In the genomic region with DNA sequence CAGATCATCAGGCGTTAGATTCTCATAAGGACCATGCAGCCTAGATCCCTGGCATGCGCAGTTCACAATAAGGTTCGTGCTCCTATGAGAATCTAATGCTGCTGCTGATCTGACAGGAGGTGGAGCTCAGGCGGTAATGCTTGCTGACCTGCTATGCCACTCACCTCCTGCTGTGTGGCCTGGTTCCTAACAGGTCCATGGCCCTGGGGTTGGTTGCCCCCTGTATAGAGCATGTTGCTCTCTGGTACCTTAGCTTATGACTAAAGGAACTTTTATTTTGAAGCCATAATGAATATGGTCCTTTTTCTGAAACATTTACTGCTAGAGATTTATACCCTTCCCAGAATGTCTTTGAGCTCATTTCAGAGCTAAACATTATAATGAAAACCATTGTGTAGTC, we compare ENCODE assay signal across 15 cellular contexts. TPM values are rescaled to one million over a fixed set of nuclear protein-coding genes. Genes with fewer than 3 reads are reported as not detected.
DNase-seq lines count a peak whose midpoint lies in the region; ATAC-seq and TF ChIP-seq lines count a peak whose summit lies in the region.
"Had no signal": no experiment of that assay in that cellular context is flagged by ENCODE, and none has a peak within 500 bp of the region (broad histone marks: within the 10 kb centered on the region; RNA-seq: fewer than 3 reads in every experiment).

No MANE protein-coding gene starts in this region.

- WGBS in trophoblast cell (ENCODE audit: extremely low coverage, insufficient coverage, insufficient read length): no CpG with 5 or more reads among the region's 4 CpGs

- no peaks in the 10 kb centered on the region for H3K27me3 ChIP-seq in CD8-positive, alpha-beta T cell (ENCODE audit: insufficient read depth, low read length)
- H3K27me3 ChIP-seq in MM.1S (replicated peaks; ENCODE audit: insufficient read depth, low read length) (no peaks in the 10 kb centered on the region), dorsolateral prefrontal cortex (no peaks in the 10 kb centered on the region), trophoblast cell (ENCODE audit: insufficient read depth, low read length) (no peaks in the 10 kb centered on the region)
- H3K27me3 ChIP-seq: upper lobe of right lung had no signal

- H3K4ac ChIP-seq in trophoblast cell (ENCODE audit: low read depth, low read length): peak overlapping the region; percentile 8

- H3K4me3 ChIP-seq in CD8-positive, alpha-beta T cell (ENCODE audit: low read depth, low read length): no peak overlapping the region
- H3K4me3 ChIP-seq in MM.1S (ENCODE audit: low read length): peak overlapping the region; percentile 94
- peak overlapping the region; percentile 41 to 98 (median 92) for H3K4me3 ChIP-seq in dorsolateral prefrontal cortex
- no peak overlapping the region for H3K4me3 ChIP-seq in trophoblast cell (ENCODE audit: low read depth, low read length)

- peaks cover 82% of the 10 kb centered on the region for H3K79me2 ChIP-seq in MM.1S (ENCODE audit: low read length)
- peaks cover 20% of the 10 kb centered on the region for H3K79me2 ChIP-seq in trophoblast cell (ENCODE audit: control insufficient read depth, insufficient read depth, low read length, poor library complexity)

- H3K27me3 Mint-ChIP-seq in CD8-positive, alpha-beta T cell (ENCODE audit: low read depth): no peaks in the 10 kb centered on the region

- H2AK5ac ChIP-seq in trophoblast cell (ENCODE audit: low read length): no peak overlapping the region

- H3K4me1 Mint-ChIP-seq in CD8-positive, alpha-beta T cell (ENCODE audit: low read depth): peaks cover 68% of the 10 kb centered on the region

- ATAC-seq in CD8-positive, alpha-beta T cell: no peak
- ATAC-seq in omental fat pad (ENCODE audit: low FRiP score): no peak
- no peak for ATAC-seq in Right ventricle myocardium superior (ENCODE audit: poor library complexity)
- no peak for ATAC-seq in HG03175 (IDR thresholded peaks at IDR 0.05; ENCODE audit: unreplicated experiment)
- ATAC-seq: Right ventricle myocardium inferior, upper lobe of right lung had no signal

- no peak overlapping the region for H3K18ac ChIP-seq in trophoblast cell (ENCODE audit: low read length)

- peaks cover 15% of the 10 kb centered on the region for H3K36me3 Mint-ChIP-seq in CD8-positive, alpha-beta T cell

- H3K27ac ChIP-seq in CD8-positive, alpha-beta T cell (ENCODE audit: low read depth, low read length): no peak overlapping the region
- H3K27ac ChIP-seq in MM.1S (ENCODE audit: low read length) (peak overlapping the region; percentile 92; the same call in 1 of the 2 replicates), dorsolateral prefrontal cortex (peak overlapping the region in 57 of 59 donors; percentile 8 to 99 (median 97)), trophoblast cell (ENCODE audit: low read depth, low read length) (no peak overlapping the region)
- H3K27ac ChIP-seq: upper lobe of right lung had no signal

- no peak for DNase-seq in CD8-positive, alpha-beta T cell
- DNase-seq in MM.1S (peak; percentile 85), dorsolateral prefrontal cortex (peak in 3 of 10 donors; percentile 17 to 34 (median 33)), trophoblast cell (peak in 1 of 2 donors; percentile 15), omental fat pad (ENCODE audit: low spot score) (no peak), Right ventricle myocardium superior (no peak)
- DNase-seq in activated effector memory CD4-positive, alpha-beta T cell treated with Interleukin-2 at 50 U/mL for 16 hours: no peak
- DNase-seq: activated CD8-positive, alpha-beta memory T cell treated with anti-CD3 and anti-CD28 coated beads for 24 hours; DMS53; HCEC 1CT; hippocampal formation; NCI-H2081; upper lobe of right lung had no signal

- no peaks in the 10 kb centered on the region for H3K9me3 ChIP-seq in CD8-positive, alpha-beta T cell (ENCODE audit: low read length)
- H3K9me3 ChIP-seq in MM.1S (replicated peaks; ENCODE audit: insufficient read depth, low read length) (no peaks in the 10 kb centered on the region), trophoblast cell (ENCODE audit: insufficient read depth, low read depth, low read length) (peaks cover 1% of the 10 kb centered on the region)
- H3K9me3 ChIP-seq: upper lobe of right lung had no signal

- POLR2A ChIA-PET in CD8-positive, alpha-beta T cell (lab: Charles Lee): interaction anchor here (0.6 to 5.3 kb wide), 3 partner anchors 25 to 1806 kb away, joined by 3 to 54 read pairs (median 3); no protein-coding TSS in a partner anchor

- peak overlapping the region; percentile 73 for H3K27ac Mint-ChIP-seq in CD8-positive, alpha-beta T cell

- H4K20me1 ChIP-seq in MM.1S (ENCODE audit: insufficient read depth, low read length): no peaks in the 10 kb centered on the region

- peaks cover 16% of the 10 kb centered on the region for H3K79me1 ChIP-seq in trophoblast cell (ENCODE audit: low read length)

- no peaks in the 10 kb centered on the region for H3K9me2 ChIP-seq in MM.1S (replicated peaks; ENCODE audit: insufficient read depth, low read length)

- no peak overlapping the region for H4K8ac ChIP-seq in trophoblast cell (ENCODE audit: low read depth, low read length)

- CTCF ChIA-PET in CD8-positive, alpha-beta T cell (lab: Charles Lee): interaction anchor here (1.4 kb wide), 1 partner anchor 229 kb away, joined by 5 read pairs; no protein-coding TSS in a partner anchor

- TF ChIP-seq CTCF in CD8-positive, alpha-beta T cell (IDR thresholded peaks at IDR 0.05): no peak
- TF ChIP-seq CTCF in MM.1S (IDR thresholded peaks at IDR 0.05; ENCODE audit: low read length) (no peak), dorsolateral prefrontal cortex (IDR thresholded peaks at IDR 0.05 in 54 of 56, conservative IDR thresholded peaks at IDR 0.05 in 2 of 56; ENCODE audit: low read depth in 1 of 56, partially characterized antibody in 56 of 56) (no peak), omental fat pad (IDR thresholded peaks at IDR 0.05) (no peak)

- H3K4me2 ChIP-seq in MM.1S (ENCODE audit: low read depth, low read length) (peak overlapping the region; percentile 95), trophoblast cell (ENCODE audit: low read length) (peak overlapping the region; percentile 27)

- H3K9ac ChIP-seq in MM.1S (ENCODE audit: low read length) (peak overlapping the region; percentile 73), trophoblast cell (ENCODE audit: low read length) (no peak overlapping the region)

- no peak overlapping the region for H4K12ac ChIP-seq in trophoblast cell (ENCODE audit: low read depth, low read length)

- H3K4me1 ChIP-seq in CD8-positive, alpha-beta T cell (ENCODE audit: insufficient read depth, low read length): peaks cover 59% of the 10 kb centered on the region
- H3K4me1 ChIP-seq in MM.1S (ENCODE audit: low read length) (peaks cover 16% of the 10 kb centered on the region), trophoblast cell (ENCODE audit: control insufficient read depth in 1 of 2, insufficient read depth in 2 of 2, low read length in 2 of 2) (peaks cover 5 to 9% of the 10 kb centered on the region in 2 experiments)

- peaks cover 8% of the 10 kb centered on the region for H3K9me3 Mint-ChIP-seq in CD8-positive, alpha-beta T cell

- H3K36me3 ChIP-seq in CD8-positive, alpha-beta T cell (ENCODE audit: insufficient read depth, low read length): no peaks in the 10 kb centered on the region
- H3K36me3 ChIP-seq in MM.1S (replicated peaks; ENCODE audit: insufficient read depth, low read length) (0 out of 2 replicates have a peak, but pooled peaks cover 4% of the 10 kb centered on the region), trophoblast cell (ENCODE audit: control insufficient read depth in 1 of 2, insufficient read depth in 2 of 2, low read length in 2 of 2) (no peaks in the 10 kb centered on the region)
- H3K36me3 ChIP-seq: upper lobe of right lung had no signal

- no peak overlapping the region for H3K14ac ChIP-seq in trophoblast cell (ENCODE audit: low read length)

- no peak overlapping the region for H3K23ac ChIP-seq in trophoblast cell (ENCODE audit: low read length)

- no peak overlapping the region for H2BK12ac ChIP-seq in trophoblast cell (ENCODE audit: low read length)

- H2BK5ac ChIP-seq in trophoblast cell (ENCODE audit: low read depth, low read length, poor library complexity): no peak overlapping the region

- intact Hi-C loops in CD8-positive, alpha-beta T cell (cut with DNase I, micrococcal nuclease): loop anchor here (1.0 to 10.0 kb wide), 8 partner anchors 17 to 1532 kb away; partner anchors contain the start of genes CAMK4 (in 1 of the 2) and WDR36 (in 1 of the 2)
- intact Hi-C loops in dorsolateral prefrontal cortex (cut with DNase I): loop anchor here (5.0 to 10.0 kb wide), 4 partner anchors 49 to 1042 kb away; partner anchors contain the start of gene SLC25A46 (in 1 of the 2)
- intact Hi-C loops in Right ventricle myocardium superior (cut with DNase I): no loop called here

- peak overlapping the region; percentile 87 for H3K4me3 Mint-ChIP-seq in CD8-positive, alpha-beta T cell

- H2AFZ ChIP-seq in MM.1S (ENCODE audit: low read length) (no peak overlapping the region), trophoblast cell (ENCODE audit: insufficient read depth, low read length, poor library complexity) (no peak overlapping the region)

- H2BK120ac ChIP-seq in trophoblast cell (ENCODE audit: insufficient read depth, low read length, poor library complexity): no peak overlapping the region

- no peak overlapping the region for H4K91ac ChIP-seq in trophoblast cell (ENCODE audit: low read depth, low read length)

- peaks cover 82% of the 10 kb centered on the region for H3F3A ChIP-seq in MM.1S (ENCODE audit: insufficient read depth, low read length)

RNA-seq across cellular contexts. Expression of gene MAN2A1, which starts 3.1 kb away (rescaled TPM):
- 10 to 100 TPM; 57.6 to 60.8 TPM for total RNA-seq in CD8-positive, alpha-beta T cell
- total RNA-seq in dorsolateral prefrontal cortex (100 to 1,000 TPM in 71 of 120 experiments, 10 to 100 TPM in 49; 47.7 to 446 (median 107) TPM), omental fat pad (10 to 100 TPM; 38.3 to 51.9 (median 46.2) TPM), Right ventricle myocardium superior (7.7 TPM)
- 61.9 and 66.5 TPM in 2 replicates for polyA plus RNA-seq in trophoblast cell (2013)

Comparison
In these comparisons a context has a peak if more than half of its experiments do, and no peak if none do; other contexts are left out.
1. H3K27ac ChIP-seq: peak in MM.1S (single experiment) and dorsolateral prefrontal cortex (57 of 59); none in CD8-positive, alpha-beta T cell (single experiment) and trophoblast cell (single experiment).
2. H3K4me3 ChIP-seq: peak in MM.1S (single experiment) and dorsolateral prefrontal cortex (59 of 59); none in CD8-positive, alpha-beta T cell (single experiment) and trophoblast cell (single experiment).